8 cellular contexts compared by ENCODE assay signal in the genomic region with DNA sequence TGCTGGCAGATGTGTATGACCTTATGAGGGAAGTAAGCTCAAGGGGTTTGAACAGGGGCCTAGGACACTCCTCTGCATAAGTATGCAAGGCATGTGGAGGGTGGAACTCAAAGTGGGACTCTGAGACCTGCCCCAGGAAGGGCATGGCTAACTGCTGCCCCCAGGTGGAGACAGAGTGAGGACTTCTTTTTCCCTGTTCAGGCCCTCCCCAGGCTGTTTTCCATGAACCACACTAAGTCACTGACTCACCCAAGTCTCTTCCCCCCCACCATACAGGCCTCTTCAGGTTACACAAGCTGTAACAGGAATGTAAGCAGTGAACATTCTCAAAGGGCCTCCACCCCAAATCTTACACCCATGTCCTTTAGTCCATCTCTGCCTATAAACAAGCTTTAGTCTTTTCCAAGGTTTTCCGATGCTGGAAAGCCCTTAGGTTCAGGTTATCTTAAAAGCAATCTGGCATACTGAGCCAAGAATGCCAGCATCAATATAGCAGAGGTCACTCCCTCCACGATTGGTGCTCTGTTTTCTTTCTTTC. TPM values are rescaled to one million over a fixed set of nuclear protein-coding genes. Genes with fewer than 3 reads are reported as not detected.
DNase-seq lines count a peak whose midpoint lies in the region; ATAC-seq and TF ChIP-seq lines count a peak whose summit lies in the region.

No MANE protein-coding gene starts in this region.

- peak overlapping the region; percentile 71 for H3K27ac Mint-ChIP-seq in Caco-2 (ENCODE audit: unreplicated experiment)

- H3K4me1 Mint-ChIP-seq in Caco-2 (ENCODE audit: low read depth, unreplicated experiment), result peaks cover 59% of the 10 kb centered on the region

- H3K9ac ChIP-seq in HUES48 (ENCODE audit: low read depth, low read length), result 0 out of 2 replicates have a peak overlapping the region, but pooled peaks have one; percentile 3

- TF ChIP-seq POLR2A in gastrocnemius medialis (IDR thresholded peaks at IDR 0.05), result no peak

- H3K27me3 ChIP-seq in Caco-2 (replicated peaks; ENCODE audit: control insufficient read depth, insufficient read depth, low read length) (no peaks in the 10 kb centered on the region), HUES48 (ENCODE audit: control insufficient read depth, insufficient read depth, low read length) (no peaks in the 10 kb centered on the region), right cardiac atrium (ENCODE audit: control insufficient read depth, insufficient read depth) (no peaks in the 10 kb centered on the region), gastrocnemius medialis (no peaks in the 10 kb centered on the region)

- H3K36me3 ChIP-seq in Caco-2 (ENCODE audit: control insufficient read depth, insufficient read depth, low read length) (peaks cover 4% of the 10 kb centered on the region; the same call in 1 of the 2 replicates), HUES48 (ENCODE audit: control insufficient read depth, insufficient read depth, low read length) (peaks cover 74% of the 10 kb centered on the region), gastrocnemius medialis (peaks cover 0 to 59% of the 10 kb centered on the region in 2 donors)

- H3K9me3 ChIP-seq in Caco-2 (no peaks in the 10 kb centered on the region), HUES48 (ENCODE audit: control insufficient read depth, insufficient read depth, low read length) (no peaks in the 10 kb centered on the region), right cardiac atrium (ENCODE audit: control insufficient read depth, low read length) (no peaks in the 10 kb centered on the region), gastrocnemius medialis (no peaks in the 10 kb centered on the region)

- in situ Hi-C loops in gastrocnemius medialis (cut with MboI; ENCODE audit: low sequenced_read_pairs in 4 of 4), result loop anchor here in 2 of 4 donors (5.0 to 10.0 kb wide), 2 partner anchors 63 to 136 kb away; no protein-coding TSS in a partner anchor

- BruUV-seq in Caco-2 (replicated peaks; lab: Mats Ljungman, UMichigan), result no TSS peak

- peak overlapping the region; percentile 50 for H3K4me3 Mint-ChIP-seq in Caco-2 (ENCODE audit: unreplicated experiment)

- CTCF ChIA-PET in Caco-2 (lab: Charles Lee), result interaction anchor here (0.7 to 2.5 kb wide), 33 partner anchors 9 to 223 kb away, joined by 3 to 45 read pairs (median 5); partner anchors contain the start of genes AHNAK, ASRGL1, C11orf98 and EEF1G

- ATAC-seq in right cardiac atrium (peak; percentile 82 to 84), gastrocnemius medialis (peak; percentile 81 to 87), GM21367 (IDR thresholded peaks at IDR 0.05; ENCODE audit: unreplicated experiment) (no peak), GM19351 (IDR thresholded peaks at IDR 0.05; ENCODE audit: unreplicated experiment) (no peak)

- DNase-seq in Caco-2 (peak; percentile 97 to 98), SW 1271 (lab: John Stamatoyannopoulos, UW) (peak; percentile 90 to 94), amniotic stem cell (lab: John Stamatoyannopoulos, UW) (peak; percentile 94), right cardiac atrium (peak; percentile 88 to 92 (median 90)), gastrocnemius medialis (peak; percentile 94 to 96)

- intact Hi-C loops in Caco-2 (cut with micrococcal nuclease; ENCODE audit: unreplicated experiment) (loop anchor here (1.0 to 2.0 kb wide), 6 partner anchors 15 to 180 kb away; no protein-coding TSS in a partner anchor), right cardiac atrium (cut with DNase I) (loop anchor here in 2 of 4 donors (2.0 to 10.0 kb wide), 2 partner anchors 66 to 136 kb away; no protein-coding TSS in a partner anchor), gastrocnemius medialis (cut with DNase I; ENCODE audit: low total_unique reads) (loop anchor here (1.0 to 5.0 kb wide), 6 partner anchors 14 to 166 kb away; partner anchors contain the start of genes AHNAK and MTA2)

- TF ChIP-seq CTCF in Caco-2 (IDR thresholded peaks at IDR 0.05; ENCODE audit: insufficient read depth in 1 of 2, low read depth in 1 of 2, low read length in 1 of 2, severe bottlenecking in 1 of 2, unreplicated experiment in 1 of 2) (peak; percentile 91 to 94), gastrocnemius medialis (IDR thresholded peaks at IDR 0.05 in 4 of 5, conservative IDR thresholded peaks at IDR 0.05 in 1 of 5) (peak in 4 of 5 experiments; percentile 87 to 90 (median 89))

- 40% methylated on average over 2 of the region's 2 CpGs for WGBS in right cardiac atrium

- H3K4me1 ChIP-seq in Caco-2 (peaks cover 74% of the 10 kb centered on the region), HUES48 (ENCODE audit: control insufficient read depth, insufficient read depth, low read length) (peaks cover 48% of the 10 kb centered on the region), right cardiac atrium (ENCODE audit: control insufficient read depth, insufficient read depth, low read length) (peaks cover 18% of the 10 kb centered on the region), gastrocnemius medialis (peaks cover 53 to 55% of the 10 kb centered on the region in 2 donors)

- H3K9me3 Mint-ChIP-seq in Caco-2 (ENCODE audit: unreplicated experiment), result no peaks in the 10 kb centered on the region

- peaks cover 100% of the 10 kb centered on the region for H3K36me3 Mint-ChIP-seq in Caco-2 (ENCODE audit: insufficient read depth, unreplicated experiment)

- H3K4me3 ChIP-seq in Caco-2 (ENCODE audit: low read depth, low read length) (no peak overlapping the region), HUES48 (ENCODE audit: low read depth, low read length) (peak overlapping the region; percentile 26; the same call in 1 of the 2 replicates), right cardiac atrium (ENCODE audit: low read length) (no peak overlapping the region), gastrocnemius medialis (no peak overlapping the region)

- H3K27me3 Mint-ChIP-seq in Caco-2 (ENCODE audit: insufficient read depth, unreplicated experiment), result no peaks in the 10 kb centered on the region

- POLR2A ChIA-PET in Caco-2 (lab: Charles Lee), result interaction anchor here (0.5 to 2.9 kb wide), 14 partner anchors 9 to 111 kb away, joined by 3 to 26 read pairs (median 4); partner anchors contain the start of genes AHNAK, B3GAT3, EEF1G and MTA2

- H3K27ac ChIP-seq in HUES48 (ENCODE audit: low read depth, low read length) (peak overlapping the region; percentile 88), right cardiac atrium (ENCODE audit: low read length) (peak overlapping the region; percentile 85), gastrocnemius medialis (peak overlapping the region; percentile 97 to 100 (median 100))

RNA-seq across cellular contexts. Expression of gene EEF1G, which starts 13.1 kb away (rescaled TPM):
- total RNA-seq in Caco-2 (2022), result 2,004 and 2,035 TPM in 2 replicates
- 1,000 to 10,000 TPM in 1 of 4 donors, 100 to 1,000 TPM in 3; 807 to 1,060 (median 897) TPM for total RNA-seq in right cardiac atrium
- polyA plus RNA-seq in right cardiac atrium, result 770 TPM
- total RNA-seq in gastrocnemius medialis, result 1,000 to 10,000 TPM; 1,797 to 2,946 (median 1,897) TPM

RNA-seq across cellular contexts. Expression of gene AHNAK, which starts 14.0 kb away (rescaled TPM):
- total RNA-seq in Caco-2 (2022) (312 and 324 TPM in 2 replicates), right cardiac atrium (100 to 1,000 TPM; 289 to 371 (median 320) TPM), gastrocnemius medialis (1,000 to 10,000 TPM in 1 of 4 donors, 100 to 1,000 TPM in 3; 374 to 1,261 (median 571) TPM)
- 78.1 TPM for polyA plus RNA-seq in right cardiac atrium

RNA-seq across cellular contexts. Expression of gene TUT1, which starts 30.7 kb away (rescaled TPM):
- total RNA-seq in Caco-2 (2022), result 27.2 and 30.2 TPM in 2 replicates
- total RNA-seq in right cardiac atrium, result 10 to 100 TPM in 3 of 4 donors, 1 to 10 TPM in 1; 8.0 to 15.3 (median 11.5) TPM
- polyA plus RNA-seq in right cardiac atrium, result 10.7 TPM
- 10 to 100 TPM in 3 of 4 donors, 1 to 10 TPM in 1; 7.8 to 15.7 (median 11.7) TPM for total RNA-seq in gastrocnemius medialis

RNA-seq across cellular contexts. Expression of gene MTA2, which starts 41.0 kb away (rescaled TPM):
- total RNA-seq in Caco-2 (2022), result 134 and 135 TPM in 2 replicates
- 10 to 100 TPM; 34.8 to 47.6 (median 38.3) TPM for total RNA-seq in right cardiac atrium
- polyA plus RNA-seq in right cardiac atrium, result 24.1 TPM
- 10 to 100 TPM; 28.0 to 47.1 (median 31.7) TPM for total RNA-seq in gastrocnemius medialis

RNA-seq across cellular contexts. Expression of gene EML3, which starts 51.9 kb away (rescaled TPM):
- total RNA-seq in Caco-2 (2022) (61.2 and 68.7 TPM in 2 replicates), right cardiac atrium (10 to 100 TPM; 23.5 to 33.3 (median 26.7) TPM), gastrocnemius medialis (1 to 10 TPM; 4.7 to 7.9 (median 7.0) TPM)
- polyA plus RNA-seq in right cardiac atrium, result 23.9 TPM

Comparison
In these comparisons a context has a peak if more than half of its experiments do, and no peak if none do; other contexts are left out.
1. ATAC-seq: peak in right cardiac atrium (2 of 2) and gastrocnemius medialis (2 of 2); none in GM21367 (single experiment) and GM19351 (single experiment).
2. Peak in every context shown above with its lines, with median percentiles within 50 percentile points of each other: DNase-seq and H3K27ac ChIP-seq.